Comparison of ENCODE assay signal across 1 cellular context in genomic region chr13:66560189-66560588, GRCh38.
TF ChIP-seq lines count a peak whose summit lies in the region.

No MANE protein-coding gene starts in this region.

TF ChIP-seq in IMR-90, 13 proteins besides CTCF, POLR2A, EP300 and RAD21 (continued from another document):
- TF ChIP-seq USF2 (IDR thresholded peaks at IDR 0.05; ENCODE audit: low read depth, low read length) (no peak), MXI1 (IDR thresholded peaks at IDR 0.05; ENCODE audit: borderline replicate concordance, low read depth, low read length) (no peak)
